12 cellular contexts compared by ENCODE assay signal in the genomic region with DNA sequence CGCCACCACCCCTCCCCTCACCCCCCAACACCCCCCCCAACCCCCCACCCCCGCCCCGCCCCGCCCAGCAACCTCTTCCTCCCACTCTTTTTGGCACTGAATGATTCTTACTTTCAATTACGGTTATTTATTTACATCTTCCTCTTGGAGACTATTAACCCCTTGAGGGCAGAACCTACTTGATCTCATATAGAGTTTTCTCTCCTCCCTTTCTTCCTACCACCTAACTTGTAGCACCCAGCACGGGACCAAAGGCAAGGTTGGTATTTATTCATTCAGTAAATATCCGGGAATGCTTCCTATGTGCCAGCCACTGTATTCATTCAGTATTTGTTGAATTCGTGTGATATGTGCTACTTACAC. TPM values are rescaled to one million over a fixed set of nuclear protein-coding genes. Genes with fewer than 3 reads are reported as not detected.
DNase-seq lines count a peak whose midpoint lies in the region; ATAC-seq, FAIRE-seq and TF ChIP-seq lines count a peak whose summit lies in the region.
"Had no signal": no experiment of that assay in that cellular context is flagged by ENCODE, and none has a peak within 500 bp of the region (broad histone marks: within the 10 kb centered on the region; RNA-seq: fewer than 3 reads in every experiment).

No MANE protein-coding gene starts in this region.

- no peak for FAIRE-seq in keratinocyte (lab: Jason Lieb, UNC)
- FAIRE-seq: GM12892, H1 had no signal

- dilution Hi-C loops in keratinocyte (cut with MboI; ENCODE audit: extremely low pct_ligation_motif_present, low sequenced_read_pairs), result no loop called here

- DNase-seq in T-helper 1 cell (no peak), RWPE2 (ENCODE audit: low spot score) (no peak), keratinocyte (ENCODE audit: low read depth, low spot score) (no peak), testis (no peak), NCI-H82 (lab: John Stamatoyannopoulos, UW) (no peak)
- DNase-seq: activated CD8-positive, alpha-beta memory T cell treated with anti-CD3 and anti-CD28 coated beads, Interleukin-2, amount 10 ng/mL, durations not matched to agents 7 days and 5 days had no signal

- no peak overlapping the region for H2AFZ ChIP-seq in keratinocyte (ENCODE audit: control insufficient read depth, low read length)

- H3K9me1 ChIP-seq in keratinocyte (ENCODE audit: control insufficient read depth, extremely low read depth, insufficient read depth, low read length), result no peaks in the 10 kb centered on the region

- peaks cover 10% of the 10 kb centered on the region for H3K4me1 ChIP-seq in RWPE2 (ENCODE audit: insufficient read depth, poor library complexity, severe bottlenecking)
- peaks cover 12% of the 10 kb centered on the region for H3K4me1 ChIP-seq in keratinocyte (ENCODE audit: control insufficient read depth, extremely low read depth, insufficient read depth, low read length)
- H3K4me1 ChIP-seq in testis, result peaks cover 23% of the 10 kb centered on the region

- H3K79me2 ChIP-seq in keratinocyte (ENCODE audit: control insufficient read depth, insufficient read depth, low read length), result peaks cover 6% of the 10 kb centered on the region

- H3K9ac ChIP-seq in keratinocyte (ENCODE audit: control insufficient read depth, extremely low read depth, insufficient read depth, low read length), result no peak overlapping the region

- H3K4me2 ChIP-seq in keratinocyte (ENCODE audit: control insufficient read depth, extremely low read depth, insufficient read depth, low read depth, low read length), result peak overlapping the region; percentile 36

- H3K36me3 ChIP-seq in RWPE2 (ENCODE audit: low read depth) (no peaks in the 10 kb centered on the region), keratinocyte (ENCODE audit: control insufficient read depth in 2 of 2, extremely low read depth in 1 of 2, insufficient read depth in 2 of 2, low read length in 2 of 2) (peaks cover 0 to 2% of the 10 kb centered on the region in 2 experiments), testis (ENCODE audit: low read depth, missing control alignments) (no peaks in the 10 kb centered on the region)

- H3K27me3 ChIP-seq in RWPE2 (ENCODE audit: insufficient read depth, poor library complexity, severe bottlenecking), result no peaks in the 10 kb centered on the region
- no peaks in the 10 kb centered on the region for H3K27me3 ChIP-seq in keratinocyte (ENCODE audit: control insufficient read depth, extremely low read depth, insufficient read depth, low read length)
- H3K27me3 ChIP-seq in testis, result no peaks in the 10 kb centered on the region

- 10 to 30% methylated on average over 4 to 8 of the region's 8 CpGs for WGBS in testis, 2 donors

- H3K9me3 ChIP-seq in RWPE2 (ENCODE audit: severe bottlenecking) (no peaks in the 10 kb centered on the region), keratinocyte (ENCODE audit: control insufficient read depth, low read depth, low read length) (no peaks in the 10 kb centered on the region), testis (no peaks in the 10 kb centered on the region)

- intact Hi-C loops in testis (cut with DNase I; ENCODE audit: low total_unique reads), result no loop called here

- TF ChIP-seq CTCF in RWPE2 (IDR thresholded peaks at IDR 0.05; ENCODE audit: poor library complexity, severe bottlenecking), result no peak
- no peak for TF ChIP-seq CTCF in keratinocyte (optimal IDR thresholded peaks at IDR 0.05 in 1 of 3, IDR thresholded peaks at IDR 0.05 in 1 of 3, conservative IDR thresholded peaks at IDR 0.05 in 1 of 3; ENCODE audit: extremely low read depth in 1 of 3, insufficient read depth in 2 of 3, low read length in 3 of 3)
- no peak for TF ChIP-seq CTCF in testis (IDR thresholded peaks at IDR 0.05)

- H3K4me1 Mint-ChIP-seq in T-helper 1 cell treated with Interleukin-12 subunit alpha and Interleukin-12 subunit beta and Interleukin-4 antibody, amounts not matched to agents 30 μg/mL and 1 μg/mL, for 36 hours (ENCODE audit: low read depth), result peaks cover 4% of the 10 kb centered on the region

- no peaks in the 10 kb centered on the region for H3K36me3 Mint-ChIP-seq in T-helper 1 cell treated with Interleukin-12 subunit alpha and Interleukin-12 subunit beta and Interleukin-4 antibody, amounts not matched to agents 30 μg/mL and 1 μg/mL, for 36 hours (ENCODE audit: low read depth)
- H3K36me3 Mint-ChIP-seq: activated CD8-positive, alpha-beta memory T cell treated with anti-CD3 and anti-CD28 coated beads, Interleukin-2, amount 10 ng/mL, durations not matched to agents 7 days and 5 days had no signal

- ATAC-seq in RWPE2 (ENCODE audit: low read depth), result no peak
- no peak for ATAC-seq in GM19351 (IDR thresholded peaks at IDR 0.05; ENCODE audit: unreplicated experiment)
- no peak for ATAC-seq in HG02610 (IDR thresholded peaks at IDR 0.05; ENCODE audit: unreplicated experiment)
- ATAC-seq: activated CD8-positive, alpha-beta memory T cell treated with anti-CD3 and anti-CD28 coated beads, Interleukin-2, amount 10 ng/mL, durations not matched to agents 7 days and 5 days had no signal

- H3K27me3 Mint-ChIP-seq in T-helper 1 cell treated with Interleukin-12 subunit alpha and Interleukin-12 subunit beta and Interleukin-4 antibody, amounts not matched to agents 30 μg/mL and 1 μg/mL, for 36 hours (ENCODE audit: low read depth), result peaks cover 55% of the 10 kb centered on the region

- H3K4me3 Mint-ChIP-seq in T-helper 1 cell treated with Interleukin-12 subunit alpha and Interleukin-12 subunit beta and Interleukin-4 antibody, amounts not matched to agents 30 μg/mL and 1 μg/mL, for 36 hours, result peak overlapping the region; percentile 29
- H3K4me3 Mint-ChIP-seq: activated CD8-positive, alpha-beta memory T cell treated with anti-CD3 and anti-CD28 coated beads, Interleukin-2, amount 10 ng/mL, durations not matched to agents 7 days and 5 days had no signal

- H3K9me3 Mint-ChIP-seq in T-helper 1 cell treated with Interleukin-12 subunit alpha and Interleukin-12 subunit beta and Interleukin-4 antibody, amounts not matched to agents 30 μg/mL and 1 μg/mL, for 36 hours, result no peaks in the 10 kb centered on the region

- H4K20me1 ChIP-seq in keratinocyte (ENCODE audit: control insufficient read depth, extremely low read depth, insufficient read depth, low read length), result no peaks in the 10 kb centered on the region

- no peak overlapping the region for H3K4me3 ChIP-seq in RWPE2 (ENCODE audit: severe bottlenecking)
- no peak overlapping the region for H3K4me3 ChIP-seq in keratinocyte (ENCODE audit: control insufficient read depth in 2 of 3, extremely low read depth in 1 of 3, insufficient read depth in 2 of 3, low read depth in 1 of 3, low read length in 3 of 3)
- H3K4me3 ChIP-seq in testis, result peak overlapping the region in 1 of 2 donors; percentile 83

- no peak for TF ChIP-seq POLR2A in testis (IDR thresholded peaks at IDR 0.05)

- H3K27ac ChIP-seq in RWPE2 (ENCODE audit: poor library complexity, severe bottlenecking) (peak overlapping the region; percentile 61), keratinocyte (ENCODE audit: control insufficient read depth, insufficient read depth, low read length) (no peak overlapping the region), testis (peak overlapping the region; percentile 88 to 95)

- H3K27ac Mint-ChIP-seq in T-helper 1 cell treated with Interleukin-12 subunit alpha and Interleukin-12 subunit beta and Interleukin-4 antibody, amounts not matched to agents 30 μg/mL and 1 μg/mL, for 36 hours, result no peak overlapping the region
- H3K27ac Mint-ChIP-seq: activated CD8-positive, alpha-beta memory T cell treated with anti-CD3 and anti-CD28 coated beads, Interleukin-2, amount 10 ng/mL, durations not matched to agents 7 days and 5 days had no signal

RNA-seq across cellular contexts. Expression of a gene that starts 1.2 kb away (rescaled TPM):
- 0.84 to 2.0 TPM (median 1.9 TPM) in 3 replicates for polyA plus RNA-seq in keratinocyte
- polyA plus RNA-seq in keratinocyte (2011; ENCODE audit: low read depth), result 3.5 TPM
- 2.0 and 2.1 TPM in 2 replicates for polyA plus RNA-seq in keratinocyte (2011; cell fraction: cytosol; rRNA removed)
- polyA plus RNA-seq in keratinocyte (2011; cell fraction: nucleus; rRNA removed), result 3.1 and 3.6 TPM in 2 replicates
- polyA plus RNA-seq in keratinocyte (2012; ENCODE audit: low replicate concordance), result 3.3 and 4.9 TPM in 2 replicates
- 2.4 to 3.9 TPM (median 2.8 TPM) in 3 replicates for polyA minus RNA-seq in keratinocyte
- polyA minus RNA-seq in keratinocyte (2011; cell fraction: cytosol; rRNA and poly(A)+ RNA removed), result 0.96 TPM
- polyA minus RNA-seq in keratinocyte (2011; cell fraction: nucleus; rRNA and poly(A)+ RNA removed), result 1.5 and 2.3 TPM in 2 replicates
- 10 to 100 TPM; 26.0 to 28.7 TPM for total RNA-seq in testis
- 26.0 TPM for polyA plus RNA-seq in testis (ENCODE audit: insufficient read depth, low read depth, low replicate concordance)
- total RNA-seq: activated CD8-positive, alpha-beta memory T cell treated with anti-CD3 and anti-CD28 coated beads, Interleukin-2, amount 10 ng/mL, durations not matched to agents 7 days and 5 days; OCI-LY7 had no signal
